8 cellular contexts compared by ENCODE assay signal in genomic region chr19:56141416-56141992, GRCh38. TPM values are rescaled to one million over a fixed set of nuclear protein-coding genes. Genes with fewer than 3 reads are reported as not detected.
DNase-seq lines count a peak whose midpoint lies in the region; ATAC-seq and TF ChIP-seq lines count a peak whose summit lies in the region.

No MANE protein-coding gene starts in this region.

- H3K9me3 ChIP-seq in RWPE2 (ENCODE audit: severe bottlenecking), result no peaks in the 10 kb centered on the region

- H3K36me3 Mint-ChIP-seq in central memory CD8-positive, alpha-beta T cell (ENCODE audit: insufficient read depth), result peaks cover 3% of the 10 kb centered on the region
- no peaks in the 10 kb centered on the region for H3K36me3 Mint-ChIP-seq in naive B cell

- peak; percentile 59 for DNase-seq in GM13977 (ENCODE audit: low spot score)
- no peak for DNase-seq in RWPE2 (ENCODE audit: low spot score)
- DNase-seq in central memory CD8-positive, alpha-beta T cell (ENCODE audit: low spot score in 2 of 2), result peak; percentile 25 to 29
- no peak for DNase-seq in naive B cell
- no peak for DNase-seq in HuH-7.5 (ENCODE audit: low spot score)
- DNase-seq in NOMO-1 treated with dmso at 0.1 percent for 144 hours (lab: John Stamatoyannopoulos, UW; ENCODE audit: unreplicated experiment), result no peak
- no peak for DNase-seq in NCI-H2171 treated with DMSO at 0.1 percent for 48 hours (lab: John Stamatoyannopoulos, UW)

- H3K36me3 ChIP-seq in RWPE2 (ENCODE audit: low read depth), result no peaks in the 10 kb centered on the region

- H3K27ac ChIP-seq in RWPE2 (ENCODE audit: poor library complexity, severe bottlenecking), result peak overlapping the region; percentile 41

- peak overlapping the region; percentile 34 for H3K4me3 ChIP-seq in RWPE2 (ENCODE audit: severe bottlenecking)

- no peaks in the 10 kb centered on the region for H3K9me3 Mint-ChIP-seq in central memory CD8-positive, alpha-beta T cell
- no peaks in the 10 kb centered on the region for H3K9me3 Mint-ChIP-seq in naive B cell

- H3K27me3 ChIP-seq in RWPE2 (ENCODE audit: insufficient read depth, poor library complexity, severe bottlenecking), result no peaks in the 10 kb centered on the region

- TF ChIP-seq CTCF in GM13977 (IDR thresholded peaks at IDR 0.05; ENCODE audit: extremely low read depth, insufficient read depth, missing control alignments) (no peak), RWPE2 (IDR thresholded peaks at IDR 0.05; ENCODE audit: poor library complexity, severe bottlenecking) (no peak)

- H3K27ac Mint-ChIP-seq in central memory CD8-positive, alpha-beta T cell (ENCODE audit: low read depth), result peak overlapping the region; percentile 96
- peak overlapping the region; percentile 58 to 95 (median 82) for H3K27ac Mint-ChIP-seq in naive B cell

- H3K27me3 Mint-ChIP-seq in central memory CD8-positive, alpha-beta T cell, result no peaks in the 10 kb centered on the region
- no peaks in the 10 kb centered on the region for H3K27me3 Mint-ChIP-seq in naive B cell

- no peaks in the 10 kb centered on the region for H3K4me1 ChIP-seq in RWPE2 (ENCODE audit: insufficient read depth, poor library complexity, severe bottlenecking)

- in situ Hi-C loops in GM13977 (cut with MboI; ENCODE audit: low pct_unique_long_range_greater_than_20kb, low sequenced_read_pairs, unreplicated experiment), result no loop called here

- peaks cover 41% of the 10 kb centered on the region for H3K4me1 Mint-ChIP-seq in central memory CD8-positive, alpha-beta T cell
- H3K4me1 Mint-ChIP-seq in naive B cell, result peaks cover 37 to 48% (median 43%) of the 10 kb centered on the region in 3 donors

- ATAC-seq in RWPE2 (ENCODE audit: low read depth) (no peak), naive B cell (ENCODE audit: low read depth in 2 of 2) (no peak), HG02852 (IDR thresholded peaks at IDR 0.05; ENCODE audit: unreplicated experiment) (no peak)
- ATAC-seq in central memory CD8-positive, alpha-beta T cell (replicated peaks; ENCODE audit: extremely low read depth, poor library complexity, severe bottlenecking), result no peak

- H3K4me3 Mint-ChIP-seq in central memory CD8-positive, alpha-beta T cell, result peak overlapping the region; percentile 93
- H3K4me3 Mint-ChIP-seq in naive B cell, result peak overlapping the region; percentile 93 to 99 (median 96)

RNA-seq across cellular contexts. Expression of gene ZNF444, which starts 0.4 kb away (rescaled TPM):
- polyA plus RNA-seq in naive B cell (ENCODE audit: low read depth in 6 of 6), result 10 to 100 TPM in 5 of 6 donors, 1 to 10 TPM in 1; 9.7 to 24.6 (median 13.1) TPM

RNA-seq across cellular contexts. Expression of gene ZNF787, which starts 20.4 kb away (rescaled TPM):
- polyA plus RNA-seq in naive B cell (ENCODE audit: low read depth in 6 of 6), result 1 to 10 TPM; 1.4 to 4.7 (median 2.5) TPM

RNA-seq across cellular contexts. Expression of gene GALP, which starts 34.3 kb away (rescaled TPM):
- not detected for polyA plus RNA-seq in naive B cell (ENCODE audit: low read depth in 6 of 6)

RNA-seq across cellular contexts. Expression of gene ZSCAN5B, which starts 56.1 kb away (rescaled TPM):
- polyA plus RNA-seq in naive B cell (ENCODE audit: low read depth in 6 of 6), result not detected

Comparison
In these comparisons a context has a peak if more than half of its experiments do, and no peak if none do; other contexts are left out.
1. DNase-seq: peak in GM13977 (single experiment) and central memory CD8-positive, alpha-beta T cell (2 of 2); none in RWPE2 (single experiment), naive B cell (single experiment), HuH-7.5 (single experiment), NOMO-1 treated with dmso at 0.1 percent for 144 hours (single experiment) and NCI-H2171 treated with DMSO at 0.1 percent for 48 hours (single experiment).